ENCODE assay signal across 9 cellular contexts in genomic region chr11:118914957-118915356, GRCh38. TPM values are rescaled to one million over a fixed set of nuclear protein-coding genes. Genes with fewer than 3 reads are reported as not detected.
DNase-seq lines count a peak whose midpoint lies in the region; ATAC-seq and TF ChIP-seq lines count a peak whose summit lies in the region.
"Not testable (repeated sequence)": the region's sequence is repeated elsewhere in the genome, so short reads cannot be mapped to it uniquely, and the experiment has no call there.
"Had no signal": no experiment of that assay in that cellular context is flagged by ENCODE, and none has a peak within 500 bp of the region (broad histone marks: within the 10 kb centered on the region; RNA-seq: fewer than 3 reads in every experiment).

No MANE protein-coding gene starts in this region.

- H3K27ac ChIP-seq in C4-2B (peak overlapping the region; percentile 98), PC-3 (ENCODE audit: low read length) (peak overlapping the region; percentile 97), breast epithelium (peak overlapping the region; percentile 96 to 100), heart right ventricle (peak overlapping the region; percentile 83 to 98 (median 94))
- H3K27ac ChIP-seq in naive thymus-derived CD4-positive, alpha-beta T cell (ENCODE audit: low read depth, low read length), result peak overlapping the region; percentile 96

- BruUV-seq in PC-3 (replicated peaks; lab: Mats Ljungman, UMichigan), result not testable (repeated sequence)

- not testable (repeated sequence) for H3K9me3 Mint-ChIP-seq in activated CD4-positive, alpha-beta memory T cell treated with anti-CD3 and anti-CD28 coated beads, Interleukin-2, amount 10 ng/mL, durations not matched to agents 7 days and 5 days; naive thymus-derived CD4-positive, alpha-beta T cell; stimulated activated memory B cell treated with anti-CD40 and anti-IgM and Interleukin-4, amounts not matched to agents 10 μg/mL and 1 μg/mL and 100 μg/mL, for 72 hours

- peaks cover 17% of the 10 kb centered on the region for H3F3A ChIP-seq in PC-3 (ENCODE audit: low read length, unreplicated experiment)

- 86 to 90% methylated on average over 4 of the region's 4 CpGs for WGBS in heart right ventricle, 2 donors

- POLR2A ChIA-PET in PC-3 (lab: Charles Lee; ENCODE audit: unreplicated experiment), result not testable (repeated sequence)
- POLR2A ChIA-PET in activated CD4-positive, alpha-beta memory T cell treated with anti-CD3 and anti-CD28 coated beads, Interleukin-2, amount 10 ng/mL, durations not matched to agents 7 days and 5 days (lab: Charles Lee), result interaction anchor here (0.6 to 5.7 kb wide), 5 partner anchors 9 to 142 kb away, joined by 3 to 72 read pairs (median 3); partner anchors contain the start of gene DDX6
- POLR2A ChIA-PET in naive thymus-derived CD4-positive, alpha-beta T cell (lab: Charles Lee), result interaction anchor here (0.6 to 10.8 kb wide), 13 partner anchors 10 to 460 kb away, joined by 3 to 201 read pairs (median 4); partner anchors contain the start of gene DDX6

- H3K79me2 ChIP-seq in PC-3 (ENCODE audit: low read length), result peaks cover 81% of the 10 kb centered on the region

- peak; percentile 34 for ATAC-seq in HG02678 (IDR thresholded peaks at IDR 0.05; ENCODE audit: unreplicated experiment)
- ATAC-seq in PC-3; heart right ventricle; naive thymus-derived CD4-positive, alpha-beta T cell: not testable (repeated sequence)
- ATAC-seq in stimulated activated memory B cell treated with anti-CD40 and anti-IgM and Interleukin-4, amounts not matched to agents 10 μg/mL and 1 μg/mL and 100 μg/mL, for 72 hours, result peak; percentile 69

- H3K27me3 ChIP-seq in PC-3 (ENCODE audit: low read length); breast epithelium; heart right ventricle; naive thymus-derived CD4-positive, alpha-beta T cell (ENCODE audit: control insufficient read depth in 2 of 2, insufficient read depth in 2 of 2, low read length in 2 of 2): not testable (repeated sequence)

- H3K9ac ChIP-seq in PC-3 (ENCODE audit: low read length), result peak overlapping the region; percentile 79

- peak overlapping the region; percentile 92 for H3K27ac Mint-ChIP-seq in activated CD4-positive, alpha-beta memory T cell treated with anti-CD3 and anti-CD28 coated beads, Interleukin-2, amount 10 ng/mL, durations not matched to agents 7 days and 5 days
- H3K27ac Mint-ChIP-seq in naive thymus-derived CD4-positive, alpha-beta T cell, result peak overlapping the region; percentile 91 to 100 (median 100)
- H3K27ac Mint-ChIP-seq in stimulated activated memory B cell treated with anti-CD40 and anti-IgM and Interleukin-4, amounts not matched to agents 10 μg/mL and 1 μg/mL and 100 μg/mL, for 72 hours, result peak overlapping the region; percentile 86

- H3K4me3 Mint-ChIP-seq in activated CD4-positive, alpha-beta memory T cell treated with anti-CD3 and anti-CD28 coated beads, Interleukin-2, amount 10 ng/mL, durations not matched to agents 7 days and 5 days, result peak overlapping the region; percentile 71
- peak overlapping the region; percentile 80 to 99 (median 95) for H3K4me3 Mint-ChIP-seq in naive thymus-derived CD4-positive, alpha-beta T cell
- not testable (repeated sequence) for H3K4me3 Mint-ChIP-seq in stimulated activated memory B cell treated with anti-CD40 and anti-IgM and Interleukin-4, amounts not matched to agents 10 μg/mL and 1 μg/mL and 100 μg/mL, for 72 hours

- intact Hi-C loops in PC-3 (cut with micrococcal nuclease); breast epithelium (cut with DNase I; ENCODE audit: low total_unique reads); heart right ventricle (cut with DNase I): not testable (repeated sequence)
- intact Hi-C loops in naive thymus-derived CD4-positive, alpha-beta T cell (cut with micrococcal nuclease), result loop anchor here (1.0 to 5.0 kb wide), 3 partner anchors 9 to 123 kb away; partner anchors contain the start of gene DDX6 (in 1 of the 2)

- H4K20me1 ChIP-seq in PC-3 (ENCODE audit: low read length), result not testable (repeated sequence)

- peak overlapping the region; percentile 63 for H3K4me2 ChIP-seq in PC-3 (ENCODE audit: low read length)

- H3K36me3 Mint-ChIP-seq in activated CD4-positive, alpha-beta memory T cell treated with anti-CD3 and anti-CD28 coated beads, Interleukin-2, amount 10 ng/mL, durations not matched to agents 7 days and 5 days (ENCODE audit: low read depth); stimulated activated memory B cell treated with anti-CD40 and anti-IgM and Interleukin-4, amounts not matched to agents 10 μg/mL and 1 μg/mL and 100 μg/mL, for 72 hours: not testable (repeated sequence)
- peaks cover 3 to 13% (median 9%) of the 10 kb centered on the region in 5 donors for H3K36me3 Mint-ChIP-seq in naive thymus-derived CD4-positive, alpha-beta T cell

- CTCF ChIA-PET in PC-3 (lab: Charles Lee), result not testable (repeated sequence)
- CTCF ChIA-PET in activated CD4-positive, alpha-beta memory T cell treated with anti-CD3 and anti-CD28 coated beads, Interleukin-2, amount 10 ng/mL, durations not matched to agents 7 days and 5 days (lab: Charles Lee), result interaction anchor here (1.3 to 9.8 kb wide), 3 partner anchors 11 to 42 kb away, joined by 3 to 270 read pairs (median 4); partner anchors contain the start of gene BCL9L
- CTCF ChIA-PET in naive thymus-derived CD4-positive, alpha-beta T cell (lab: Charles Lee), result interaction anchor here (0.9 to 1.9 kb wide), 2 partner anchors 9 to 25 kb away, joined by 3 to 6 read pairs; no protein-coding TSS in a partner anchor

- H3K4me1 ChIP-seq in PC-3 (ENCODE audit: insufficient read depth, low read length), result peaks cover 94% of the 10 kb centered on the region
- peaks cover 76 to 77% of the 10 kb centered on the region in 2 donors for H3K4me1 ChIP-seq in breast epithelium
- peaks cover 92 to 99% (median 98%) of the 10 kb centered on the region in 9 donors for H3K4me1 ChIP-seq in heart right ventricle
- H3K4me1 ChIP-seq in naive thymus-derived CD4-positive, alpha-beta T cell (ENCODE audit: control insufficient read depth in 2 of 2, insufficient read depth in 2 of 2, low read length in 2 of 2), result peaks cover 80 to 86% of the 10 kb centered on the region in 2 donors

- not testable (repeated sequence) for H3K27me3 Mint-ChIP-seq in activated CD4-positive, alpha-beta memory T cell treated with anti-CD3 and anti-CD28 coated beads, Interleukin-2, amount 10 ng/mL, durations not matched to agents 7 days and 5 days; naive thymus-derived CD4-positive, alpha-beta T cell; stimulated activated memory B cell treated with anti-CD40 and anti-IgM and Interleukin-4, amounts not matched to agents 10 μg/mL and 1 μg/mL and 100 μg/mL, for 72 hours

- not testable (repeated sequence) for H3K4me3 ChIP-seq in PC-3 (ENCODE audit: low read length); breast epithelium; heart right ventricle
- peak overlapping the region; percentile 61 for H3K4me3 ChIP-seq in naive thymus-derived CD4-positive, alpha-beta T cell (ENCODE audit: low read length)

- not testable (repeated sequence) for TF ChIP-seq CTCF in C4-2B (conservative IDR thresholded peaks at IDR 0.05); PC-3 (conservative IDR thresholded peaks at IDR 0.05; ENCODE audit: low read depth, low read length); breast epithelium (IDR thresholded peaks at IDR 0.05); heart right ventricle (IDR thresholded peaks at IDR 0.05)

- peaks cover 90% of the 10 kb centered on the region for H3K4me1 Mint-ChIP-seq in activated CD4-positive, alpha-beta memory T cell treated with anti-CD3 and anti-CD28 coated beads, Interleukin-2, amount 10 ng/mL, durations not matched to agents 7 days and 5 days
- H3K4me1 Mint-ChIP-seq in naive thymus-derived CD4-positive, alpha-beta T cell, result peaks cover 52 to 85% (median 75%) of the 10 kb centered on the region in 7 donors
- H3K4me1 Mint-ChIP-seq in stimulated activated memory B cell treated with anti-CD40 and anti-IgM and Interleukin-4, amounts not matched to agents 10 μg/mL and 1 μg/mL and 100 μg/mL, for 72 hours, result peaks cover 87% of the 10 kb centered on the region

- H2AFZ ChIP-seq in PC-3 (ENCODE audit: low read length), result not testable (repeated sequence)

- H3K36me3 ChIP-seq in PC-3 (ENCODE audit: low read depth, low read length); breast epithelium; heart right ventricle; naive thymus-derived CD4-positive, alpha-beta T cell (ENCODE audit: control insufficient read depth in 2 of 3, insufficient read depth in 3 of 3, low read length in 3 of 3): not testable (repeated sequence)

- DNase-seq in PC-3; activated CD4-positive, alpha-beta memory T cell treated with anti-CD3 and anti-CD28 coated beads, Interleukin-2, amount 10 ng/mL, durations not matched to agents 7 days and 5 days; breast epithelium (ENCODE audit: low spot score in 2 of 2); heart right ventricle: not testable (repeated sequence)
- DNase-seq in naive thymus-derived CD4-positive, alpha-beta T cell, result peak in 1 of 9 donors; percentile 10

- H3K9me3 ChIP-seq in PC-3 (ENCODE audit: low read length); breast epithelium; heart right ventricle; naive thymus-derived CD4-positive, alpha-beta T cell (ENCODE audit: control insufficient read depth in 2 of 3, low read length in 3 of 3): not testable (repeated sequence)

- not testable (repeated sequence) for H3K9me2 ChIP-seq in PC-3 (replicated peaks; ENCODE audit: low read length)

- not testable (repeated sequence) for TF ChIP-seq POLR2A in breast epithelium (IDR thresholded peaks at IDR 0.05)

RNA-seq across cellular contexts. Expression of gene BCL9L, which starts 10.8 kb away (rescaled TPM):
- total RNA-seq in PC-3 (2014; rRNA removed) (49.7 and 68.2 TPM in 2 replicates), breast epithelium (10 to 100 TPM; 13.2 to 15.4 (median 13.3) TPM), heart right ventricle (10 to 100 TPM; 29.4 to 57.7 (median 40.8) TPM)
- 10 to 100 TPM; 56.8 to 62.5 TPM for total RNA-seq in activated CD4-positive, alpha-beta memory T cell treated with anti-CD3 and anti-CD28 coated beads, Interleukin-2, amount 10 ng/mL, durations not matched to agents 7 days and 5 days
- 10 to 100 TPM; 24.0 to 24.2 TPM for polyA plus RNA-seq in heart right ventricle
- 100 to 1,000 TPM in 4 of 5 experiments, 10 to 100 TPM in 1; 67.8 to 269 (median 266) TPM for total RNA-seq in naive thymus-derived CD4-positive, alpha-beta T cell
- 1 to 10 TPM; 6.7 to 7.2 TPM for polyA plus RNA-seq in naive thymus-derived CD4-positive, alpha-beta T cell

RNA-seq across cellular contexts. Expression of gene CXCR5, which starts 31.3 kb away (rescaled TPM):
- total RNA-seq in PC-3 (2014; rRNA removed) (not detected in 2 replicates), breast epithelium (not detected), heart right ventricle (under 1 TPM in 1 of 10 donors, not detected in 9; 0.16 TPM)
- under 1 TPM; 0.83 to 0.86 TPM for total RNA-seq in activated CD4-positive, alpha-beta memory T cell treated with anti-CD3 and anti-CD28 coated beads, Interleukin-2, amount 10 ng/mL, durations not matched to agents 7 days and 5 days
- under 1 TPM; 0.22 to 0.58 TPM for polyA plus RNA-seq in heart right ventricle
- total RNA-seq in naive thymus-derived CD4-positive, alpha-beta T cell, result 1 to 10 TPM in 4 of 5 experiments, under 1 TPM in 1; 0.41 to 2.9 (median 2.1) TPM
- 1 to 10 TPM in 1 of 2 donors, under 1 TPM in 1; 0.60 to 1.1 TPM for polyA plus RNA-seq in naive thymus-derived CD4-positive, alpha-beta T cell
- total RNA-seq: renal cortical epithelial cell had no signal

RNA-seq across cellular contexts. Expression of gene UPK2, which starts 41.1 kb away (rescaled TPM):
- total RNA-seq in PC-3 (2014; rRNA removed) (0.44 TPM in 1 of 2 replicates, not detected in the other), breast epithelium (not detected), heart right ventricle (not detected)
- total RNA-seq in activated CD4-positive, alpha-beta memory T cell treated with anti-CD3 and anti-CD28 coated beads, Interleukin-2, amount 10 ng/mL, durations not matched to agents 7 days and 5 days, result not detected
- polyA plus RNA-seq in heart right ventricle, result under 1 TPM in 1 of 2 donors, not detected in 1; 0.04 TPM
- under 1 TPM in 1 of 5 experiments, not detected in 4; 0.24 TPM for total RNA-seq in naive thymus-derived CD4-positive, alpha-beta T cell
- polyA plus RNA-seq in naive thymus-derived CD4-positive, alpha-beta T cell, result under 1 TPM in 1 of 2 donors, not detected in 1; 0.51 TPM

RNA-seq across cellular contexts. Expression of gene FOXR1, which starts 56.6 kb away (rescaled TPM):
- total RNA-seq in PC-3 (2014; rRNA removed), result not detected in 2 replicates
- total RNA-seq in activated CD4-positive, alpha-beta memory T cell treated with anti-CD3 and anti-CD28 coated beads, Interleukin-2, amount 10 ng/mL, durations not matched to agents 7 days and 5 days, result not detected
- not detected for total RNA-seq in breast epithelium
- total RNA-seq in heart right ventricle, result not detected
- not detected for polyA plus RNA-seq in heart right ventricle
- total RNA-seq in naive thymus-derived CD4-positive, alpha-beta T cell, result not detected
- not detected for polyA plus RNA-seq in naive thymus-derived CD4-positive, alpha-beta T cell
- total RNA-seq: renal cortical epithelial cell had no signal
